Comparison of ENCODE assay signal across 1 cellular context in genomic region chr2:121608367-121608766, GRCh38.
TF ChIP-seq lines count a peak whose summit lies in the region.

No MANE protein-coding gene starts in this region.

TF ChIP-seq in IMR-90, 13 proteins besides CTCF, POLR2A, EP300 and RAD21 (continued from another document):
- TF ChIP-seq MAFK (IDR thresholded peaks at IDR 0.05; ENCODE audit: low read depth, low read length), result no peak
- TF ChIP-seq SMC3 (IDR thresholded peaks at IDR 0.05; ENCODE audit: low read depth, low read length), result no peak
- TF ChIP-seq MXI1 (IDR thresholded peaks at IDR 0.05; ENCODE audit: borderline replicate concordance, low read depth, low read length), result no peak
- no peak for TF ChIP-seq MAZ (IDR thresholded peaks at IDR 0.05; ENCODE audit: borderline replicate concordance, low read depth, low read length)
- TF ChIP-seq, protein P1, sequence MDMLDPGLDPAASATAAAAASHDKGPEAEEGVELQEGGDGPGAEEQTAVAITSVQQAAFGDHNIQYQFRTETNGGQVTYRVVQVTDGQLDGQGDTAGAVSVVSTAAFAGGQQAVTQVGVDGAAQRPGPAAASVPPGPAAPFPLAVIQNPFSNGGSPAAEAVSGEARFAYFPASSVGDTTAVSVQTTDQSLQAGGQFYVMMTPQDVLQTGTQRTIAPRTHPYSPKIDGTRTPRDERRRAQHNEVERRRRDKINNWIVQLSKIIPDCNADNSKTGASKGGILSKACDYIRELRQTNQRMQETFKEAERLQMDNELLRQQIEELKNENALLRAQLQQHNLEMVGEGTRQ (IDR thresholded peaks at IDR 0.05; ENCODE audit: low read depth, low read length), result no peak
- TF ChIP-seq FOS (IDR thresholded peaks at IDR 0.05; ENCODE audit: low read depth, low read length), result no peak
- no peak for TF ChIP-seq CEBPB (IDR thresholded peaks at IDR 0.05; ENCODE audit: low read depth, low read length)
- no peak for TF ChIP-seq RCOR1 (IDR thresholded peaks at IDR 0.05; ENCODE audit: insufficient replicate concordance, low read length)
- TF ChIP-seq, protein P2, sequence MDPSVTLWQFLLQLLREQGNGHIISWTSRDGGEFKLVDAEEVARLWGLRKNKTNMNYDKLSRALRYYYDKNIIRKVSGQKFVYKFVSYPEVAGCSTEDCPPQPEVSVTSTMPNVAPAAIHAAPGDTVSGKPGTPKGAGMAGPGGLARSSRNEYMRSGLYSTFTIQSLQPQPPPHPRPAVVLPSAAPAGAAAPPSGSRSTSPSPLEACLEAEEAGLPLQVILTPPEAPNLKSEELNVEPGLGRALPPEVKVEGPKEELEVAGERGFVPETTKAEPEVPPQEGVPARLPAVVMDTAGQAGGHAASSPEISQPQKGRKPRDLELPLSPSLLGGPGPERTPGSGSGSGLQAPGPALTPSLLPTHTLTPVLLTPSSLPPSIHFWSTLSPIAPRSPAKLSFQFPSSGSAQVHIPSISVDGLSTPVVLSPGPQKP (IDR thresholded peaks at IDR 0.05; ENCODE audit: borderline replicate concordance, low read depth, low read length), result no peak
TF ChIP-seq in IMR-90: peak in this region for 0.
